In the genomic region with DNA sequence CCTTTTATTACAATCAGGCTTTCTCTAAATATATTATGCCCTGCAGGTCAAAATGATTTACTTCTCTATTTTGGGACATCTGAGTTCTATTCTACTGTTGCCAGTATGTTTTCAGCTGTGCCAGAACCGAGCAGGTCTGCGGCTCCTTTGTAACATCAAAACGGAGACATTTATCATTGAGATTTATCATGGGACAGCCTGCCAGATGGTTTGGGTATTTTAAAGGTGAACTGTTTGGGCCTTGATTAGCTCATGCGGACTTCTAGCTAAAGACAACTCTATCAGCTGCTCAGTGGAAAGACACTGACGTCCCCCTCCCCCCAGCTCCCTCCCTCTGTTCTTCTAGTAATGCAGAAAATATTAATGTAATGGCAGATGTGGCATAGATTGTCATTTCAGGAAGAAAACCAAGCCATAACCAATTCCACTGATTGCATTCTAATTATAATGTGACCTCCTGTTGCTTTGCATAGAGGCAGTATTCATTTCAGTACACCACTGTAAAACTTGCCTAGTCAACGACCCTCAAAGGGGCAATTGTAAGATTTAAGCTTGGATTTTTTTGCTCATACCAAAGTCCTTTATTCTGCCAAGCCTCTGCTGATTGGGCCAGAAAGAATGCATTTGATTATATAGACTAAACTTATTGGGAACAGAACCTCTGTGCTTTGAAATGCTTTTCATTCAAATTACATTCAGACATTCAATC, we compare ENCODE assay signal across 20 cellular contexts.
DNase-seq lines count a peak whose midpoint lies in the region; ATAC-seq and TF ChIP-seq lines count a peak whose summit lies in the region.
"Had no signal": no experiment of that assay in that cellular context is flagged by ENCODE, and none has a peak within 500 bp of the region (broad histone marks: within the 10 kb centered on the region; RNA-seq: fewer than 3 reads in every experiment).

No MANE protein-coding gene starts in this region.

- H3K4me1 Mint-ChIP-seq in neural crest cell, result peaks cover 19% of the 10 kb centered on the region
- H3K4me1 Mint-ChIP-seq: CD4-positive, alpha-beta memory T cell; natural killer cell; stimulated activated effector memory CD8-positive, alpha-beta T cell treated with anti-CD3 and anti-CD28 coated beads, Interleukin-12 subunit alpha, Interleukin-12 subunit beta, amount 100 ng/mL, for 72 hours had no signal

- H3K4me3 Mint-ChIP-seq in neural crest cell, result peak overlapping the region; percentile 15
- H3K4me3 Mint-ChIP-seq: CD4-positive, alpha-beta memory T cell; natural killer cell; stimulated activated effector memory CD8-positive, alpha-beta T cell treated with anti-CD3 and anti-CD28 coated beads, Interleukin-12 subunit alpha, Interleukin-12 subunit beta, amount 100 ng/mL, for 72 hours had no signal

- peak overlapping the region; percentile 21 for H3K27ac Mint-ChIP-seq in neural crest cell (ENCODE audit: unreplicated experiment)
- H3K27ac Mint-ChIP-seq in activated naive CD4-positive, alpha-beta T cell treated with anti-CD3 and anti-CD28 coated beads, Interleukin-2, amount 50 U/mL, for 72 hours, result no peak overlapping the region
- H3K27ac Mint-ChIP-seq: CD4-positive, alpha-beta memory T cell; natural killer cell; stimulated activated effector memory CD8-positive, alpha-beta T cell treated with anti-CD3 and anti-CD28 coated beads, Interleukin-12 subunit alpha, Interleukin-12 subunit beta, amount 100 ng/mL, for 72 hours had no signal

- H3K27ac ChIP-seq in heart left ventricle, result peak overlapping the region; percentile 24 to 72 (median 54)
- peak overlapping the region; percentile 64 to 85 for H3K27ac ChIP-seq in coronary artery
- peak overlapping the region; percentile 76 to 78 for H3K27ac ChIP-seq in aorta (ENCODE audit: low read depth in 1 of 2, low read length in 2 of 2)
- H3K27ac ChIP-seq: A549, left lung, upper lobe of right lung had no signal

- no peak for TF ChIP-seq POLR2A in heart left ventricle (IDR thresholded peaks at IDR 0.05)

- H3K36me3 Mint-ChIP-seq in neural crest cell (ENCODE audit: low read depth), result peaks cover 4% of the 10 kb centered on the region
- no peaks in the 10 kb centered on the region for H3K36me3 Mint-ChIP-seq in activated naive CD4-positive, alpha-beta T cell treated with anti-CD3 and anti-CD28 coated beads, Interleukin-2, amount 50 U/mL, for 72 hours
- H3K36me3 Mint-ChIP-seq: CD4-positive, alpha-beta memory T cell; natural killer cell; stimulated activated effector memory CD8-positive, alpha-beta T cell treated with anti-CD3 and anti-CD28 coated beads, Interleukin-12 subunit alpha, Interleukin-12 subunit beta, amount 100 ng/mL, for 72 hours had no signal

- H3K9me3 Mint-ChIP-seq in neural crest cell, result peaks cover 2% of the 10 kb centered on the region
- H3K9me3 Mint-ChIP-seq in activated naive CD4-positive, alpha-beta T cell treated with anti-CD3 and anti-CD28 coated beads, Interleukin-2, amount 50 U/mL, for 72 hours, result peaks cover 0 to 4% of the 10 kb centered on the region in 2 donors

- H3K4me3 ChIP-seq in heart left ventricle (no peak overlapping the region), coronary artery (peak overlapping the region; percentile 2), aorta (ENCODE audit: low read length in 2 of 2) (no peak overlapping the region)
- H3K4me3 ChIP-seq: A549, breast epithelium, left lung, skin epidermis, upper lobe of right lung had no signal

- H3K27me3 Mint-ChIP-seq in neural crest cell (ENCODE audit: low read depth), result no peaks in the 10 kb centered on the region
- H3K27me3 Mint-ChIP-seq: CD4-positive, alpha-beta memory T cell had no signal

- intact Hi-C loops in heart left ventricle (cut with DNase I) (loop anchor here in 1 of 10 donors (10.0 kb wide), 1 partner anchor 63 kb away; no protein-coding TSS in a partner anchor), Right ventricle myocardium inferior (cut with DNase I) (no loop called here), aorta (cut with DNase I) (loop anchor here (2.0 to 10.0 kb wide), 5 partner anchors 61 to 996 kb away; partner anchors contain the start of gene ZNF503 (in 1 of the 2))

- peaks cover 0 to 37% (median 16%) of the 10 kb centered on the region in 12 donors for H3K4me1 ChIP-seq in heart left ventricle
- peaks cover 13 to 37% of the 10 kb centered on the region in 2 donors for H3K4me1 ChIP-seq in aorta (ENCODE audit: control insufficient read depth in 1 of 2, insufficient read depth in 2 of 2, low read length in 2 of 2)
- H3K4me1 ChIP-seq: A549, breast epithelium, left lung, upper lobe of right lung had no signal

- no peak for TF ChIP-seq CTCF in heart left ventricle (IDR thresholded peaks at IDR 0.05)
- no peak for TF ChIP-seq CTCF in coronary artery (IDR thresholded peaks at IDR 0.05)
- TF ChIP-seq CTCF in neural crest cell (conservative IDR thresholded peaks at IDR 0.05), result no peak

- no peaks in the 10 kb centered on the region for H3K27me3 ChIP-seq in heart left ventricle
- no peaks in the 10 kb centered on the region for H3K27me3 ChIP-seq in aorta (ENCODE audit: control insufficient read depth in 1 of 2, insufficient read depth in 2 of 2, low read length in 1 of 2)
- H3K27me3 ChIP-seq: breast epithelium, left lung, upper lobe of right lung had no signal

- peak in 3 of 4 donors; percentile 35 to 62 (median 47) for ATAC-seq in heart left ventricle
- ATAC-seq in Right ventricle myocardium inferior, result no peak
- peak; percentile 50 for ATAC-seq in aorta (ENCODE audit: low FRiP score)
- no peak for ATAC-seq in activated naive CD4-positive, alpha-beta T cell treated with anti-CD3 and anti-CD28 coated beads, Interleukin-2, amount 50 U/mL, for 72 hours
- ATAC-seq: A549; left lung; natural killer cell; Panc1; stimulated activated effector memory CD8-positive, alpha-beta T cell treated with anti-CD3 and anti-CD28 coated beads, Interleukin-12 subunit alpha, Interleukin-12 subunit beta, amount 100 ng/mL, for 72 hours; upper lobe of right lung had no signal

- WGBS in heart left ventricle, 4 donors, result 43 to 53% (median 48%) methylated on average over 6 of the region's 6 CpGs
- WGBS in aorta, 2 donors, result 13 to 14% methylated on average over 6 of the region's 6 CpGs

- DNase-seq in heart left ventricle (no peak), Right ventricle myocardium inferior (ENCODE audit: missing footprints) (no peak), coronary artery (ENCODE audit: low spot score) (no peak), neural crest cell (ENCODE audit: low read depth, low spot score) (no peak), aorta (no peak), UCSD-AML1 (lab: John Stamatoyannopoulos, UW; ENCODE audit: unreplicated experiment) (no peak), amniotic stem cell (lab: John Stamatoyannopoulos, UW) (no peak)
- DNase-seq in activated naive CD4-positive, alpha-beta T cell treated with anti-CD3 and anti-CD28 coated beads, Interleukin-2, amount 50 U/mL, for 72 hours (ENCODE audit: low spot score in 2 of 2), result no peak
- DNase-seq: activated effector memory CD4-positive, alpha-beta T cell treated with anti-CD3 and anti-CD28 coated beads, Interleukin-2, amount 50 U/mL, for 16 hours; CD4-positive, alpha-beta memory T cell; effector CD4-positive, alpha-beta T cell; EL; left lung; natural killer cell; upper lobe of right lung had no signal

- H3K36me3 ChIP-seq in heart left ventricle (no peaks in the 10 kb centered on the region), aorta (ENCODE audit: control insufficient read depth in 1 of 2, insufficient read depth in 2 of 2, low read length in 1 of 2) (no peaks in the 10 kb centered on the region)
- H3K36me3 ChIP-seq: breast epithelium, left lung, upper lobe of right lung had no signal

- H3K9me3 ChIP-seq in heart left ventricle (peaks cover 0 to 6% (median 0%) of the 10 kb centered on the region in 12 donors), aorta (ENCODE audit: control insufficient read depth, low read length) (no peaks in the 10 kb centered on the region)
- H3K9me3 ChIP-seq: A549, breast epithelium, left lung, upper lobe of right lung had no signal

Comparison
In these comparisons a context has a peak if more than half of its experiments do, and no peak if none do; other contexts are left out.
1. ATAC-seq: peak in heart left ventricle (3 of 4) and aorta (single experiment); none in Right ventricle myocardium inferior (single experiment) and activated naive CD4-positive, alpha-beta T cell treated with anti-CD3 and anti-CD28 coated beads, Interleukin-2, amount 50 U/mL, for 72 hours (0 of 2).
2. Peak in every context shown above with its lines, with median percentiles within 50 percentile points of each other: H3K27ac ChIP-seq.